14 cellular contexts compared by ENCODE assay signal in the genomic region with DNA sequence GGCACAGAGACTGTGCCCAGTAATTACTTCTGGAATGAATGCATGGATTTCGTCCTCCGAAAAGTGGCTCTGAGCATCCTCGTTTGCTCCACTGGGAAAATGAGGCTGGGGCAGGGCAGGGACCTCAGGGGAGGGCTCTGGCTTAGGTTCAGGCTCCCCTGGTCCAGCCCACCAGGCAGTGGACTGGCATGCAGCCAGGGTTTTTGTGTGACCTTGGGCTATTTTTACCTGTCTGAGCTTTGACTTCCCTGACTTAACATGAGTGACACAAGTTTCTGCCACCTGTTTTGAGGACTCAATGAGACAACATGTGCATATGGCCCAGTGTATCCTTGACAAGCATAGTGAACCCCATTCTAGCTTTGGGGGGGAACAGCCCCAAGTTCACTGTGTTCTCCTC. TPM values are rescaled to one million over a fixed set of nuclear protein-coding genes. Genes with fewer than 3 reads are reported as not detected.
DNase-seq lines count a peak whose midpoint lies in the region; TF ChIP-seq lines count a peak whose summit lies in the region.
"Had no signal": no experiment of that assay in that cellular context is flagged by ENCODE, and none has a peak within 500 bp of the region (broad histone marks: within the 10 kb centered on the region; RNA-seq: fewer than 3 reads in every experiment).

No MANE protein-coding gene starts in this region.

- WGBS in tibial nerve, 2 donors: 72 to 81% methylated on average over 3 of the region's 3 CpGs

- H3K27ac ChIP-seq in coronary artery (no peak overlapping the region), tibial nerve (peak overlapping the region in 1 of 4 donors; percentile 84)
- H3K27ac ChIP-seq: 22Rv1, GM23248, SJSA1 had no signal

- no peaks in the 10 kb centered on the region for H3K27me3 ChIP-seq in tibial nerve
- H3K27me3 ChIP-seq: SJSA1 had no signal

- peaks cover 0 to 32% (median 19%) of the 10 kb centered on the region in 4 donors for H3K4me1 ChIP-seq in tibial nerve

- H3K36me3 ChIP-seq in tibial nerve: peaks cover 0 to 10% (median 0%) of the 10 kb centered on the region in 3 donors

- H3K27ac Mint-ChIP-seq in IgD-negative memory B cell (peak overlapping the region in 1 of 3 donors; percentile 57), progenitor cell of endocrine pancreas (peak overlapping the region; percentile 45)

- H3K4me3 ChIP-seq in coronary artery (peak overlapping the region; percentile 67), tibial nerve (peak overlapping the region in 1 of 4 donors; percentile 57)
- H3K4me3 ChIP-seq: SJSA1 had no signal

- no peak for TF ChIP-seq EP300 in tibial nerve (IDR thresholded peaks at IDR 0.05)

- H3K9me3 Mint-ChIP-seq in IgD-negative memory B cell (no peaks in the 10 kb centered on the region), progenitor cell of endocrine pancreas (ENCODE audit: low read depth) (no peaks in the 10 kb centered on the region)

- TF ChIP-seq CTCF in coronary artery (IDR thresholded peaks at IDR 0.05) (no peak), progenitor cell of endocrine pancreas (IDR thresholded peaks at IDR 0.05; ENCODE audit: unreplicated experiment) (no peak), tibial nerve (IDR thresholded peaks at IDR 0.05) (no peak)

- H3K9me3 ChIP-seq in tibial nerve: no peaks in the 10 kb centered on the region
- H3K9me3 ChIP-seq: SJSA1 had no signal

- peak; percentile 47 for DNase-seq in DMS79 treated with DMSO at 0.1 percent for 48 hours (lab: John Stamatoyannopoulos, UW)
- no peak for DNase-seq in DMS79 (lab: John Stamatoyannopoulos, UW)
- DNase-seq in coronary artery (ENCODE audit: low spot score): no peak
- no peak for DNase-seq in progenitor cell of endocrine pancreas (ENCODE audit: low spot score, unreplicated experiment)
- no peak for DNase-seq in HuH-7 (ENCODE audit: low spot score)
- no peak for DNase-seq in epidermal melanocyte (ENCODE audit: insufficient read length, low spot score)
- no peak for DNase-seq in tibial nerve (ENCODE audit: low spot score in 2 of 2)
- DNase-seq: NCI-H526 treated with DMSO at 0.1 percent for 48 hours had no signal

- H3K4me3 Mint-ChIP-seq in IgD-negative memory B cell: peak overlapping the region in 3 of 4 donors; percentile 18 to 73 (median 53)
- H3K4me3 Mint-ChIP-seq in progenitor cell of endocrine pancreas (ENCODE audit: low read depth): no peak overlapping the region

- no peak for TF ChIP-seq POLR2A in tibial nerve (IDR thresholded peaks at IDR 0.05)

- H3K27me3 Mint-ChIP-seq in IgD-negative memory B cell: no peaks in the 10 kb centered on the region
- peaks cover 19% of the 10 kb centered on the region for H3K27me3 Mint-ChIP-seq in progenitor cell of endocrine pancreas

- H3K4me1 Mint-ChIP-seq in IgD-negative memory B cell (peaks cover 8 to 19% (median 17%) of the 10 kb centered on the region in 3 donors), progenitor cell of endocrine pancreas (ENCODE audit: low read depth) (peaks cover 1% of the 10 kb centered on the region)

- H3K36me3 Mint-ChIP-seq in IgD-negative memory B cell: no peaks in the 10 kb centered on the region
- no peaks in the 10 kb centered on the region for H3K36me3 Mint-ChIP-seq in progenitor cell of endocrine pancreas (ENCODE audit: insufficient read depth)

RNA-seq across cellular contexts. Expression of a gene that starts 32.6 kb away (rescaled TPM):
- polyA plus RNA-seq in IgD-negative memory B cell: not detected
- total RNA-seq in progenitor cell of endocrine pancreas (not detected in 2 replicates), tibial nerve (1 to 10 TPM in 1 of 4 donors, under 1 TPM in 1, not detected in 2; 0.78 to 3.1 TPM)
- total RNA-seq: GM23248, lung microvascular endothelial cell, posterior vena cava had no signal
- polyA plus RNA-seq: GM23248 had no signal
